Comparison of ENCODE assay signal across 9 cellular contexts in genomic region chr1:226733309-226733708, GRCh38. TPM values are rescaled to one million over a fixed set of nuclear protein-coding genes. Genes with fewer than 3 reads are reported as not detected.
DNase-seq lines count a peak whose midpoint lies in the region; ATAC-seq and TF ChIP-seq lines count a peak whose summit lies in the region.
"Had no signal": no experiment of that assay in that cellular context is flagged by ENCODE, and none has a peak within 500 bp of the region (broad histone marks: within the 10 kb centered on the region; RNA-seq: fewer than 3 reads in every experiment).

No MANE protein-coding gene starts in this region.

- intact Hi-C loops in OCI-LY7 (cut with micrococcal nuclease; ENCODE audit: unreplicated experiment), result loop anchor here (1.0 to 10.0 kb wide), 2 partner anchors 21 to 201 kb away; no protein-coding TSS in a partner anchor

- no peaks in the 10 kb centered on the region for H3K9me3 Mint-ChIP-seq in CD4-positive, CD25-positive, alpha-beta regulatory T cell

- H3K4me3 ChIP-seq in CD4-positive, CD25-positive, alpha-beta regulatory T cell (ENCODE audit: low read depth, low read length), result peak overlapping the region; percentile 92
- H3K4me3 ChIP-seq in OCI-LY7 (ENCODE audit: low read depth, low read length, poor library complexity, severe bottlenecking) (peak overlapping the region; percentile 83), neutrophil (ENCODE audit: low read depth in 1 of 2, low read length in 1 of 2) (no peak overlapping the region), trophoblast cell (ENCODE audit: low read depth, low read length) (no peak overlapping the region)

- H3K27ac ChIP-seq in CD4-positive, CD25-positive, alpha-beta regulatory T cell (ENCODE audit: insufficient read depth, low read length, poor library complexity, severe bottlenecking), result peak overlapping the region; percentile 79
- peak overlapping the region; percentile 83 for H3K27ac ChIP-seq in OCI-LY7 (ENCODE audit: low read depth, low read length, poor library complexity, severe bottlenecking)
- peak overlapping the region; percentile 72 for H3K27ac ChIP-seq in cingulate gyrus (ENCODE audit: low read depth, low read length)
- peak overlapping the region; percentile 32 for H3K27ac ChIP-seq in neutrophil
- no peak overlapping the region for H3K27ac ChIP-seq in trophoblast cell (ENCODE audit: low read depth, low read length)

- BruUV-seq in OCI-LY7 (replicated peaks; lab: Mats Ljungman, UMichigan), result no TSS peak

- ATAC-seq in CD4-positive, CD25-positive, alpha-beta regulatory T cell (ENCODE audit: low read depth in 2 of 2), result no peak
- no peak for ATAC-seq in GM18505 (IDR thresholded peaks at IDR 0.05; ENCODE audit: unreplicated experiment)

- no peak overlapping the region for H4K91ac ChIP-seq in trophoblast cell (ENCODE audit: low read depth, low read length)

- peaks cover 75% of the 10 kb centered on the region for H3K4me1 ChIP-seq in CD4-positive, CD25-positive, alpha-beta regulatory T cell (ENCODE audit: control insufficient read depth, insufficient read depth, low read length, poor library complexity, severe bottlenecking)
- peaks cover 86% of the 10 kb centered on the region for H3K4me1 ChIP-seq in OCI-LY7 (ENCODE audit: insufficient read depth, low read length, poor library complexity, severe bottlenecking)
- H3K4me1 ChIP-seq in neutrophil (ENCODE audit: control insufficient read depth in 1 of 2, insufficient read depth in 1 of 2, low read depth in 1 of 2, low read length in 1 of 2), result peaks cover 44 to 63% of the 10 kb centered on the region in 2 experiments
- H3K4me1 ChIP-seq in trophoblast cell (ENCODE audit: control insufficient read depth in 1 of 2, insufficient read depth in 2 of 2, low read length in 2 of 2), result peaks cover 2 to 16% of the 10 kb centered on the region in 2 experiments

- TF ChIP-seq CTCF in OCI-LY7 (conservative IDR thresholded peaks at IDR 0.05; ENCODE audit: low read length), result no peak
- TF ChIP-seq CTCF in neutrophil (IDR thresholded peaks at IDR 0.05), result no peak

- H3K14ac ChIP-seq in trophoblast cell (ENCODE audit: low read length), result no peak overlapping the region

- H3K36me3 Mint-ChIP-seq in CD4-positive, CD25-positive, alpha-beta regulatory T cell, result peaks cover 57% of the 10 kb centered on the region

- H3K79me1 ChIP-seq in trophoblast cell (ENCODE audit: low read length), result peaks cover 8% of the 10 kb centered on the region

- no peak overlapping the region for H3K18ac ChIP-seq in trophoblast cell (ENCODE audit: low read length)

- no peak overlapping the region for H4K8ac ChIP-seq in trophoblast cell (ENCODE audit: low read depth, low read length)

- H3K36me3 ChIP-seq in CD4-positive, CD25-positive, alpha-beta regulatory T cell (ENCODE audit: control insufficient read depth, insufficient read depth, low read length), result peaks cover 30% of the 10 kb centered on the region
- peaks cover 86% of the 10 kb centered on the region for H3K36me3 ChIP-seq in OCI-LY7 (ENCODE audit: insufficient read depth, low read length)
- peaks cover 65% of the 10 kb centered on the region for H3K36me3 ChIP-seq in neutrophil
- H3K36me3 ChIP-seq in trophoblast cell (ENCODE audit: control insufficient read depth in 1 of 2, insufficient read depth in 2 of 2, low read length in 2 of 2), result peaks cover 19 to 24% of the 10 kb centered on the region in 2 experiments

- no peaks in the 10 kb centered on the region for H3K9me3 ChIP-seq in CD4-positive, CD25-positive, alpha-beta regulatory T cell (ENCODE audit: control insufficient read depth in 2 of 2, low read length in 2 of 2)
- H3K9me3 ChIP-seq in OCI-LY7 (ENCODE audit: low read length), result no peaks in the 10 kb centered on the region
- H3K9me3 ChIP-seq in neutrophil, result no peaks in the 10 kb centered on the region
- H3K9me3 ChIP-seq in trophoblast cell (ENCODE audit: insufficient read depth, low read depth, low read length), result peaks cover 1% of the 10 kb centered on the region

- H3K4me2 ChIP-seq in OCI-LY7 (ENCODE audit: low read length) (peak overlapping the region; percentile 85), trophoblast cell (ENCODE audit: low read length) (no peak overlapping the region)

- H3K79me2 ChIP-seq in OCI-LY7 (ENCODE audit: insufficient read depth, low read depth, low read length) (peaks cover 97% of the 10 kb centered on the region), trophoblast cell (ENCODE audit: control insufficient read depth, insufficient read depth, low read length, poor library complexity) (peaks cover 10% of the 10 kb centered on the region)

- no peak overlapping the region for H3K4ac ChIP-seq in trophoblast cell (ENCODE audit: low read depth, low read length)

- no peak overlapping the region for H2BK12ac ChIP-seq in trophoblast cell (ENCODE audit: low read length)

- no peak for TF ChIP-seq POLR2A in GM18505 (IDR thresholded peaks at IDR 0.05; ENCODE audit: borderline replicate concordance, extremely low read depth, insufficient read depth, insufficient read length)

- CTCF ChIA-PET in OCI-LY7 (lab: Charles Lee; ENCODE audit: unreplicated experiment), result no interaction called here

- peaks cover 25 to 75% (median 45%) of the 10 kb centered on the region in 4 donors for H3K4me1 Mint-ChIP-seq in CD4-positive, CD25-positive, alpha-beta regulatory T cell

- no peak overlapping the region for H4K12ac ChIP-seq in trophoblast cell (ENCODE audit: low read depth, low read length)

- H3K9me2 ChIP-seq in OCI-LY7 (ENCODE audit: insufficient read depth, low read length), result no peaks in the 10 kb centered on the region

- H3K9ac ChIP-seq in trophoblast cell (ENCODE audit: low read length), result no peak overlapping the region

- H3K23ac ChIP-seq in trophoblast cell (ENCODE audit: low read length), result no peak overlapping the region

- POLR2A ChIA-PET in OCI-LY7 (lab: Charles Lee), result interaction anchor here (0.6 to 0.9 kb wide), 6 partner anchors 16 to 93 kb away, joined by 3 read pairs; no protein-coding TSS in a partner anchor

- no peak for DNase-seq in CD4-positive, CD25-positive, alpha-beta regulatory T cell
- DNase-seq in OCI-LY7 (ENCODE audit: low spot score) (no peak), cerebellar nuclear complex (lab: John Stamatoyannopoulos, UW) (no peak), trophoblast cell (no peak), SW480 (ENCODE audit: low spot score) (no peak)
- DNase-seq: retina had no signal

- H3K27me3 ChIP-seq in CD4-positive, CD25-positive, alpha-beta regulatory T cell (ENCODE audit: control insufficient read depth, insufficient read depth, low read length), result no peaks in the 10 kb centered on the region
- H3K27me3 ChIP-seq in neutrophil, result no peaks in the 10 kb centered on the region
- peaks cover 18% of the 10 kb centered on the region for H3K27me3 ChIP-seq in trophoblast cell (ENCODE audit: insufficient read depth, low read length)

- H2BK120ac ChIP-seq in trophoblast cell (ENCODE audit: insufficient read depth, low read length, poor library complexity), result no peak overlapping the region

- H3K27me3 Mint-ChIP-seq in CD4-positive, CD25-positive, alpha-beta regulatory T cell, result no peaks in the 10 kb centered on the region

- H4K20me1 ChIP-seq in OCI-LY7 (ENCODE audit: insufficient read depth, low read length), result peaks cover 28% of the 10 kb centered on the region

- H3K27ac Mint-ChIP-seq in CD4-positive, CD25-positive, alpha-beta regulatory T cell, result peak overlapping the region; percentile 83 to 99 (median 93)

- no peak overlapping the region for H2BK5ac ChIP-seq in trophoblast cell (ENCODE audit: low read depth, low read length, poor library complexity)

- no peak overlapping the region for H2AK5ac ChIP-seq in trophoblast cell (ENCODE audit: low read length)

- no CpG with 5 or more reads among the region's 4 CpGs for WGBS in trophoblast cell (ENCODE audit: extremely low coverage, insufficient coverage, insufficient read length)

- H2AFZ ChIP-seq in OCI-LY7 (ENCODE audit: low read length) (no peak overlapping the region), trophoblast cell (ENCODE audit: insufficient read depth, low read length, poor library complexity) (no peak overlapping the region)

- H3K4me3 Mint-ChIP-seq in CD4-positive, CD25-positive, alpha-beta regulatory T cell, result peak overlapping the region; percentile 91 to 100 (median 98)

RNA-seq across cellular contexts. Expression of gene ITPKB, which starts 5.8 kb away (rescaled TPM):
- 216 TPM for total RNA-seq in CD4-positive, CD25-positive, alpha-beta regulatory T cell
- polyA plus RNA-seq in CD4-positive, CD25-positive, alpha-beta regulatory T cell, result 10 to 100 TPM; 38.5 to 60.2 (median 44.8) TPM
- total RNA-seq in OCI-LY7 (2014; rRNA removed; shearing (Covaris generic)), result 17.8 and 20.5 TPM in 2 replicates
- total RNA-seq in OCI-LY7 (2022), result 33.3 and 33.4 TPM in 2 replicates
- polyA plus RNA-seq in trophoblast cell (2013), result 5.0 and 5.7 TPM in 2 replicates

Comparison
In these comparisons a context has a peak if more than half of its experiments do, and no peak if none do; other contexts are left out.
1. H3K4me3 ChIP-seq: peak in CD4-positive, CD25-positive, alpha-beta regulatory T cell (single experiment) and OCI-LY7 (single experiment); none in neutrophil (0 of 2) and trophoblast cell (single experiment).